Comparison of ENCODE assay signal across 29 cellular contexts in the genomic region with DNA sequence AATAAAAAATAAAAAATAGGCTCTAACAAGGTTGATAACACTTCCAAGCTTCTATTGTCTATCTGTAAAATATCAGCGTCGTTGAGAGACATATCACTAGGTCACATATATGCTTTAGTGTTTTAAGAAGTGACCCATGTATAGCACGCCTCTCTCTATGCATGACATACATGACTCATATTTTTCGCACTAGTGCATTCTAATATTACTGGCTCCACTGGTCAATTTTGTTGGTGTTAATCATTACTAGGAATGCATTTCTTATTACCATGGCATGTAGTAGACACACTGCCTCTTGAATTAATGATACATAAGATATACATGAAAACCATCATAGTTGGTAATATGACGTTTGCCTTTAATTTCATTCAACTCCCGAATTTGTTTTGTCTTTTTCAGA.
"Had no signal": no experiment of that assay in that cellular context is flagged by ENCODE, and none has a peak within 500 bp of the region (broad histone marks: within the 10 kb centered on the region; RNA-seq: fewer than 3 reads in every experiment).

No MANE protein-coding gene starts in this region.

- H3K4me1 ChIP-seq: left ventricle myocardium inferior, neural progenitor cell, parathyroid adenoma, stomach, testis, thyroid gland, transverse colon, upper lobe of left lung, vagina had no signal

- ATAC-seq: natural killer cell; right cardiac atrium; sciatic nerve; stimulated activated naive B cell treated with anti-CD40 and anti-IgM and Interleukin-4, amounts not matched to agents 10 μg/mL and 1 μg/mL and 100 μg/mL, for 72 hours; stimulated activated naive CD8-positive, alpha-beta T cell treated with anti-CD3 and anti-CD28 coated beads, Interleukin-15, Interleukin-2, amounts not matched to agents 100 U/mL and 50 U/mL, for 24 hours had no signal

- H3K9me3 ChIP-seq: left ventricle myocardium inferior, neutrophil, stomach, testis, thyroid gland, transverse colon, upper lobe of left lung, vagina had no signal

- H3K27me3 ChIP-seq: neutrophil, stomach, testis, thyroid gland, transverse colon, upper lobe of left lung, vagina had no signal

- H3K9ac ChIP-seq: neural progenitor cell, parathyroid adenoma had no signal

- H3K36me3 ChIP-seq: left ventricle myocardium inferior, neural progenitor cell, neutrophil, stomach, thyroid gland, transverse colon, upper lobe of left lung, vagina had no signal

- H3K27ac ChIP-seq: left ventricle myocardium inferior, neural progenitor cell, neutrophil, parathyroid adenoma, skin epidermis, stomach, testis, thyroid gland, transverse colon, upper lobe of left lung, vagina had no signal

- H3K4me3 ChIP-seq: left ventricle myocardium inferior, lung, neural progenitor cell, skin epidermis, stomach, testis, thyroid gland, transverse colon, upper lobe of left lung, vagina had no signal

- H2AFZ ChIP-seq: neural progenitor cell, parathyroid adenoma had no signal

- H3K4me2 ChIP-seq: neural progenitor cell had no signal

- DNase-seq: immature natural killer cell; kidney; left ventricle myocardium inferior; mesendoderm; naive B cell; natural killer cell; nephron progenitor cell; occipital lobe; retina; right cardiac atrium; stimulated activated CD4-positive, alpha-beta T cell treated with anti-CD3 and anti-CD28 coated beads, Interleukin-12 subunit alpha, Interleukin-12 subunit beta, amount 100 ng/mL, for 4 hours; stimulated activated CD4-positive, alpha-beta T cell treated with anti-CD3 and anti-CD28 coated beads, Interleukin-15, amount 100 ng/mL, for 24 hours; stimulated activated CD4-positive, alpha-beta T cell treated with anti-CD3 and anti-CD28 coated beads, Interleukin-2, amount 100 ng/mL, for 24 hours; stimulated activated CD4-positive, alpha-beta T cell treated with anti-CD3 and anti-CD28 coated beads, Interleukin-4, amount 100 ng/mL, for 1 hour; stimulated activated naive B cell treated with anti-CD40 and anti-IgM and Interleukin-4, amounts not matched to agents 10 μg/mL and 1 μg/mL and 100 μg/mL, for 72 hours; stimulated activated naive CD8-positive, alpha-beta T cell treated with anti-CD3 and anti-CD28 coated beads, Interleukin-15, Interleukin-2, amounts not matched to agents 100 U/mL and 50 U/mL, for 24 hours; stomach; testis; thyroid gland; transverse colon; upper lobe of left lung had no signal

- FAIRE-seq: islet of Langerhans, kidney had no signal

- H3K79me2 ChIP-seq: parathyroid adenoma had no signal
